In genomic region chr3:38721207-38721772, GRCh38 we compare ENCODE assay signal across 3 cellular contexts.
TF ChIP-seq lines count a peak whose summit lies in the region.

No MANE protein-coding gene starts in this region.

TF ChIP-seq in GM23338, 12 proteins besides CTCF, POLR2A, EP300 and RAD21:
- no peak for TF ChIP-seq ZNF114 (CRISPR knock-in tag; IDR thresholded peaks at IDR 0.05)
- TF ChIP-seq, protein P1, sequence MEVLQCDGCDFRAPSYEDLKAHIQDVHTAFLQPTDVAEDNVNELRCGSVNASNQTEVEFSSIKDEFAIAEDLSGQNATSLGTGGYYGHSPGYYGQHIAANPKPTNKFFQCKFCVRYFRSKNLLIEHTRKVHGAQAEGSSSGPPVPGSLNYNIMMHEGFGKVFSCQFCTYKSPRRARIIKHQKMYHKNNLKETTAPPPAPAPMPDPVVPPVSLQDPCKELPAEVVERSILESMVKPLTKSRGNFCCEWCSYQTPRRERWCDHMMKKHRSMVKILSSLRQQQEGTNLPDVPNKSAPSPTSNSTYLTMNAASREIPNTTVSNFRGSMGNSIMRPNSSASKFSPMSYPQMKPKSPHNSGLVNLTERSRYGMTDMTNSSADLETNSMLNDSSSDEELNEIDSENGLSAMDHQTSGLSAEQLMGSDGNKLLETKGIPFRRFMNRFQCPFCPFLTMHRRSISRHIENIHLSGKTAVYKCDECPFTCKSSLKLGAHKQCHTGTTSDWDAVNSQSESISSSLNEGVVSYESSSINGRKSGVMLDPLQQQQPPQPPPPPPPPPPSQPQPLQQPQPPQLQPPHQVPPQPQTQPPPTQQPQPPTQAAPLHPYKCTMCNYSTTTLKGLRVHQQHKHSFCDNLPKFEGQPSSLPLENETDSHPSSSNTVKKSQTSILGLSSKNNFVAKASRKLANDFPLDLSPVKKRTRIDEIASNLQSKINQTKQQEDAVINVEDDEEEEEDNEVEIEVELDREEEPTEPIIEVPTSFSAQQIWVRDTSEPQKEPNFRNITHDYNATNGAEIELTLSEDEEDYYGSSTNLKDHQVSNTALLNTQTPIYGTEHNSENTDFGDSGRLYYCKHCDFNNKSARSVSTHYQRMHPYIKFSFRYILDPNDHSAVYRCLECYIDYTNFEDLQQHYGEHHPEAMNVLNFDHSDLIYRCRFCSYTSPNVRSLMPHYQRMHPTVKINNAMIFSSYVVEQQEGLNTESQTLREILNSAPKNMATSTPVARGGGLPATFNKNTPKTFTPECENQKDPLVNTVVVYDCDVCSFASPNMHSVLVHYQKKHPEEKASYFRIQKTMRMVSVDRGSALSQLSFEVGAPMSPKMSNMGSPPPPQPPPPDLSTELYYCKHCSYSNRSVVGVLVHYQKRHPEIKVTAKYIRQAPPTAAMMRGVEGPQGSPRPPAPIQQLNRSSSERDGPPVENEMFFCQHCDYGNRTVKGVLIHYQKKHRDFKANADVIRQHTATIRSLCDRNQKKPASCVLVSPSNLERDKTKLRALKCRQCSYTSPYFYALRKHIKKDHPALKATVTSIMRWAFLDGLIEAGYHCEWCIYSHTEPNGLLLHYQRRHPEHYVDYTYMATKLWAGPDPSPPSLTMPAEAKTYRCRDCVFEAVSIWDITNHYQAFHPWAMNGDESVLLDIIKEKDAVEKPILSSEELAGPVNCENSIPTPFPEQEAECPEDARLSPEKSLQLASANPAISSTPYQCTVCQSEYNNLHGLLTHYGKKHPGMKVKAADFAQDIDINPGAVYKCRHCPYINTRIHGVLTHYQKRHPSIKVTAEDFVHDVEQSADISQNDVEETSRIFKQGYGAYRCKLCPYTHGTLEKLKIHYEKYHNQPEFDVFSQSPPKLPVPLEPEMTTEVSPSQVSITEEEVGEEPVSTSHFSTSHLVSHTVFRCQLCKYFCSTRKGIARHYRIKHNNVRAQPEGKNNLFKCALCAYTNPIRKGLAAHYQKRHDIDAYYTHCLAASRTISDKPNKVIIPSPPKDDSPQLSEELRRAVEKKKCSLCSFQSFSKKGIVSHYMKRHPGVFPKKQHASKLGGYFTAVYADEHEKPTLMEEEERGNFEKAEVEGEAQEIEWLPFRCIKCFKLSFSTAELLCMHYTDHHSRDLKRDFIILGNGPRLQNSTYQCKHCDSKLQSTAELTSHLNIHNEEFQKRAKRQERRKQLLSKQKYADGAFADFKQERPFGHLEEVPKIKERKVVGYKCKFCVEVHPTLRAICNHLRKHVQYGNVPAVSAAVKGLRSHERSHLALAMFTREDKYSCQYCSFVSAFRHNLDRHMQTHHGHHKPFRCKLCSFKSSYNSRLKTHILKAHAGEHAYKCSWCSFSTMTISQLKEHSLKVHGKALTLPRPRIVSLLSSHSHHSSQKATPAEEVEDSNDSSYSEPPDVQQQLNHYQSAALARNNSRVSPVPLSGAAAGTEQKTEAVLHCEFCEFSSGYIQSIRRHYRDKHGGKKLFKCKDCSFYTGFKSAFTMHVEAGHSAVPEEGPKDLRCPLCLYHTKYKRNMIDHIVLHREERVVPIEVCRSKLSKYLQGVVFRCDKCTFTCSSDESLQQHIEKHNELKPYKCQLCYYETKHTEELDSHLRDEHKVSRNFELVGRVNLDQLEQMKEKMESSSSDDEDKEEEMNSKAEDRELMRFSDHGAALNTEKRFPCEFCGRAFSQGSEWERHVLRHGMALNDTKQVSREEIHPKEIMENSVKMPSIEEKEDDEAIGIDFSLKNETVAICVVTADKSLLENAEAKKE (CRISPR knock-in tag; IDR thresholded peaks at IDR 0.05): peak; percentile 75; the same call in 1 of the 2 replicates
- TF ChIP-seq POLR2AphosphoS5 (IDR thresholded peaks at IDR 0.05; ENCODE audit: low read depth): no peak

TF ChIP-seq in IMR-90, 13 proteins besides CTCF, POLR2A, EP300 and RAD21:
- TF ChIP-seq, protein P2, sequence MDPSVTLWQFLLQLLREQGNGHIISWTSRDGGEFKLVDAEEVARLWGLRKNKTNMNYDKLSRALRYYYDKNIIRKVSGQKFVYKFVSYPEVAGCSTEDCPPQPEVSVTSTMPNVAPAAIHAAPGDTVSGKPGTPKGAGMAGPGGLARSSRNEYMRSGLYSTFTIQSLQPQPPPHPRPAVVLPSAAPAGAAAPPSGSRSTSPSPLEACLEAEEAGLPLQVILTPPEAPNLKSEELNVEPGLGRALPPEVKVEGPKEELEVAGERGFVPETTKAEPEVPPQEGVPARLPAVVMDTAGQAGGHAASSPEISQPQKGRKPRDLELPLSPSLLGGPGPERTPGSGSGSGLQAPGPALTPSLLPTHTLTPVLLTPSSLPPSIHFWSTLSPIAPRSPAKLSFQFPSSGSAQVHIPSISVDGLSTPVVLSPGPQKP (IDR thresholded peaks at IDR 0.05; ENCODE audit: borderline replicate concordance, low read depth, low read length): no peak
- TF ChIP-seq RCOR1 (IDR thresholded peaks at IDR 0.05; ENCODE audit: insufficient replicate concordance, low read length) (no peak), FOS (IDR thresholded peaks at IDR 0.05; ENCODE audit: low read depth, low read length) (no peak), USF2 (IDR thresholded peaks at IDR 0.05; ENCODE audit: low read depth, low read length) (no peak), MAZ (IDR thresholded peaks at IDR 0.05; ENCODE audit: borderline replicate concordance, low read depth, low read length) (no peak), CHD1 (IDR thresholded peaks at IDR 0.05; ENCODE audit: low read depth, low read length) (no peak), MXI1 (IDR thresholded peaks at IDR 0.05; ENCODE audit: borderline replicate concordance, low read depth, low read length) (no peak), SMC3 (IDR thresholded peaks at IDR 0.05; ENCODE audit: low read depth, low read length) (no peak), BHLHE40 (IDR thresholded peaks at IDR 0.05; ENCODE audit: low read depth, low read length) (no peak)

TF ChIP-seq in K562, 482 proteins besides CTCF, POLR2A, EP300 and RAD21 (continued from another document):
- peak; percentile 58; the same call in 1 of the 2 replicates for TF ChIP-seq SPI1 (IDR thresholded peaks at IDR 0.05; ENCODE audit: borderline replicate concordance, low read depth, low read length)
